ENCODE assay signal across 12 cellular contexts in genomic region chr1:245673920-245674414, GRCh38.
DNase-seq lines count a peak whose midpoint lies in the region; ATAC-seq lines count a peak whose summit lies in the region.
"Had no signal": no experiment of that assay in that cellular context is flagged by ENCODE, and none has a peak within 500 bp of the region (broad histone marks: within the 10 kb centered on the region; RNA-seq: fewer than 3 reads in every experiment).

No MANE protein-coding gene starts in this region.

- peak; percentile 48 for ATAC-seq in GM19468 (IDR thresholded peaks at IDR 0.05; ENCODE audit: extremely low read depth, unreplicated experiment)
- ATAC-seq in HG03432 (IDR thresholded peaks at IDR 0.05; ENCODE audit: unreplicated experiment) = peak; percentile 80
- ATAC-seq in HG03457 (IDR thresholded peaks at IDR 0.05; ENCODE audit: unreplicated experiment) = no peak
- ATAC-seq: A549, right cardiac atrium had no signal

- peak; percentile 46 for DNase-seq in AG08396 (ENCODE audit: low spot score)
- peak; percentile 25 for DNase-seq in SKM-1 (lab: John Stamatoyannopoulos, UW; ENCODE audit: unreplicated experiment)
- no peak for DNase-seq in T-helper 1 cell
- DNase-seq in activated CD4-positive, alpha-beta T cell treated with anti-CD3 and anti-CD28 coated beads, Interleukin-2, amount 50 U/mL, for 48 hours = no peak
- DNase-seq in NCI-H1092 treated with DMSO at 0.1 percent for 48 hours (lab: John Stamatoyannopoulos, UW) = no peak
- DNase-seq: activated CD8-positive, alpha-beta memory T cell treated with anti-CD3 and anti-CD28 coated beads, Interleukin-2, amount 50 U/mL, for 48 hours; kidney; right cardiac atrium had no signal

Comparison
In these comparisons a context has a peak if more than half of its experiments do, and no peak if none do; other contexts are left out.
1. DNase-seq: peak in AG08396 (single experiment) and SKM-1 (single experiment); none in T-helper 1 cell (0 of 5), activated CD4-positive, alpha-beta T cell treated with anti-CD3 and anti-CD28 coated beads, Interleukin-2, amount 50 U/mL, for 48 hours (0 of 2) and NCI-H1092 treated with DMSO at 0.1 percent for 48 hours (single experiment).